Comparison of ENCODE assay signal across 24 cellular contexts in genomic region chr7:50466815-50467569, GRCh38. TPM values are rescaled to one million over a fixed set of nuclear protein-coding genes. Genes with fewer than 3 reads are reported as not detected.
DNase-seq lines count a peak whose midpoint lies in the region; ATAC-seq and TF ChIP-seq lines count a peak whose summit lies in the region.
"Had no signal": no experiment of that assay in that cellular context is flagged by ENCODE, and none has a peak within 500 bp of the region (broad histone marks: within the 10 kb centered on the region; RNA-seq: fewer than 3 reads in every experiment).

No MANE protein-coding gene starts in this region.

- ATAC-seq in activated CD8-positive, alpha-beta T cell treated with anti-CD3 and anti-CD28 coated beads for 36 hours: no peak
- no peak for ATAC-seq in activated CD8-positive, alpha-beta T cell treated with anti-CD3 and anti-CD28 coated beads, Interleukin-2, amount 10 ng/mL, durations not matched to agents 7 days and 5 days
- ATAC-seq in activated T-helper 17 cell treated with anti-CD3 and anti-CD28 coated beads, Interleukin-2, amount 50 U/mL, for 72 hours (replicated peaks): no peak
- ATAC-seq in psoas muscle (no peak), HG02840 (IDR thresholded peaks at IDR 0.05; ENCODE audit: low FRiP score, unreplicated experiment) (no peak)

- no peak for TF ChIP-seq CTCF in activated CD8-positive, alpha-beta T cell treated with anti-CD3 and anti-CD28 coated beads for 36 hours (IDR thresholded peaks at IDR 0.05)
- TF ChIP-seq CTCF in KMS-11 (conservative IDR thresholded peaks at IDR 0.05; ENCODE audit: low read depth, low read length): no peak
- TF ChIP-seq CTCF in psoas muscle (IDR thresholded peaks at IDR 0.05): no peak

- CTCF ChIA-PET in activated CD8-positive, alpha-beta T cell treated with anti-CD3 and anti-CD28 coated beads for 36 hours (lab: Charles Lee): interaction anchor here (0.7 to 5.0 kb wide), 43 partner anchors 10 to 695 kb away, joined by 3 to 52 read pairs (median 6); partner anchors contain the start of genes FIGNL1 and ZPBP
- CTCF ChIA-PET in activated CD8-positive, alpha-beta T cell treated with anti-CD3 and anti-CD28 coated beads, Interleukin-2, amount 10 ng/mL, durations not matched to agents 7 days and 5 days (lab: Charles Lee): interaction anchor here (0.6 to 4.7 kb wide), 37 partner anchors 9 to 695 kb away, joined by 3 to 102 read pairs (median 4); no protein-coding TSS in a partner anchor
- CTCF ChIA-PET in activated CD4-positive, alpha-beta memory T cell treated with anti-CD3 and anti-CD28 coated beads for 36 hours (lab: Charles Lee): interaction anchor here (0.6 to 5.9 kb wide), 35 partner anchors 9 to 696 kb away, joined by 3 to 130 read pairs (median 4); partner anchors contain the start of gene ZPBP

- WGBS in psoas muscle, 3 donors: 85 to 92% (median 88%) methylated on average over 11 of the region's 11 CpGs

- peak overlapping the region; percentile 57 for H3K27ac Mint-ChIP-seq in activated CD8-positive, alpha-beta T cell treated with anti-CD3 and anti-CD28 coated beads for 36 hours
- H3K27ac Mint-ChIP-seq in activated CD8-positive, alpha-beta T cell treated with anti-CD3 and anti-CD28 coated beads, Interleukin-2, amount 10 ng/mL, durations not matched to agents 7 days and 5 days: no peak overlapping the region
- H3K27ac Mint-ChIP-seq in activated T-helper 17 cell treated with anti-CD3 and anti-CD28 coated beads, Interleukin-2, amount 50 U/mL, for 72 hours: no peak overlapping the region
- H3K27ac Mint-ChIP-seq in activated CD4-positive, alpha-beta memory T cell treated with anti-CD3 and anti-CD28 coated beads for 36 hours: no peak overlapping the region
- H3K27ac Mint-ChIP-seq: mesothelial cell of epicardium had no signal

- no peaks in the 10 kb centered on the region for H3K79me2 ChIP-seq in KMS-11 (ENCODE audit: insufficient read depth, low read depth)

- peaks cover 12% of the 10 kb centered on the region for H3K4me1 Mint-ChIP-seq in activated CD8-positive, alpha-beta T cell treated with anti-CD3 and anti-CD28 coated beads for 36 hours (ENCODE audit: low read depth)
- peaks cover 10% of the 10 kb centered on the region for H3K4me1 Mint-ChIP-seq in activated CD8-positive, alpha-beta T cell treated with anti-CD3 and anti-CD28 coated beads, Interleukin-2, amount 10 ng/mL, durations not matched to agents 7 days and 5 days (ENCODE audit: low read depth)
- H3K4me1 Mint-ChIP-seq in activated T-helper 17 cell treated with anti-CD3 and anti-CD28 coated beads, Interleukin-2, amount 50 U/mL, for 72 hours: peaks cover 10% of the 10 kb centered on the region
- peaks cover 12% of the 10 kb centered on the region for H3K4me1 Mint-ChIP-seq in activated CD4-positive, alpha-beta memory T cell treated with anti-CD3 and anti-CD28 coated beads for 36 hours (ENCODE audit: low read depth)
- H3K4me1 Mint-ChIP-seq: mesothelial cell of epicardium had no signal

- H3K4me1 ChIP-seq in KMS-11 (ENCODE audit: low read depth, poor library complexity, severe bottlenecking) (no peaks in the 10 kb centered on the region), psoas muscle (peaks cover 12% of the 10 kb centered on the region)

- intact Hi-C loops in activated CD8-positive, alpha-beta T cell treated with anti-CD3 and anti-CD28 coated beads for 36 hours (cut with micrococcal nuclease): loop anchor here (5.0 to 10.0 kb wide), 4 partner anchors 165 to 678 kb away; no protein-coding TSS in a partner anchor
- intact Hi-C loops in psoas muscle (cut with DNase I): loop anchor here (2.0 to 5.0 kb wide), 5 partner anchors 126 to 695 kb away; no protein-coding TSS in a partner anchor
- intact Hi-C loops in activated CD4-positive, alpha-beta memory T cell treated with anti-CD3 and anti-CD28 coated beads for 36 hours (cut with micrococcal nuclease): loop anchor here (5.0 kb wide), 3 partner anchors 260 to 600 kb away; no protein-coding TSS in a partner anchor

- DNase-seq in activated CD8-positive, alpha-beta T cell treated with anti-CD3 and anti-CD28 coated beads for 36 hours: no peak
- DNase-seq in activated CD8-positive, alpha-beta T cell treated with anti-CD3 and anti-CD28 coated beads, Interleukin-2, amount 10 ng/mL, durations not matched to agents 7 days and 5 days: no peak
- DNase-seq in psoas muscle (no peak), NCI-H748 (lab: John Stamatoyannopoulos, UW; ENCODE audit: unreplicated experiment) (no peak)
- no peak for DNase-seq in activated CD4-positive, alpha-beta memory T cell treated with anti-CD3 and anti-CD28 coated beads for 36 hours
- DNase-seq: activated CD4-positive, alpha-beta T cell treated with anti-CD3 and anti-CD28 coated beads, Interleukin-2, amount 50 U/mL, for 4 hours; CD4-positive, alpha-beta memory T cell; DMS153; IMR-90; NCI-H1092 treated with DMSO at 0.1 percent for 48 hours; NCI-H187; small intestine; stimulated activated CD4-positive, alpha-beta T cell treated with anti-CD3 and anti-CD28 coated beads, Interleukin-2, amount 100 ng/mL, for 24 hours; SW 1271; T1000; trophoblast cell had no signal

- no peaks in the 10 kb centered on the region for H3K27me3 ChIP-seq in KMS-11 (ENCODE audit: insufficient read depth, low read depth)
- no peaks in the 10 kb centered on the region for H3K27me3 ChIP-seq in psoas muscle (ENCODE audit: insufficient read depth in 3 of 3, low read length in 2 of 3)
- H3K27me3 ChIP-seq: dorsolateral prefrontal cortex had no signal

- H3K4me2 ChIP-seq in KMS-11: no peak overlapping the region

- peak overlapping the region; percentile 52 for H3K4me3 Mint-ChIP-seq in activated CD8-positive, alpha-beta T cell treated with anti-CD3 and anti-CD28 coated beads for 36 hours
- no peak overlapping the region for H3K4me3 Mint-ChIP-seq in activated CD8-positive, alpha-beta T cell treated with anti-CD3 and anti-CD28 coated beads, Interleukin-2, amount 10 ng/mL, durations not matched to agents 7 days and 5 days
- peak overlapping the region; percentile 65 for H3K4me3 Mint-ChIP-seq in activated T-helper 17 cell treated with anti-CD3 and anti-CD28 coated beads, Interleukin-2, amount 50 U/mL, for 72 hours
- no peak overlapping the region for H3K4me3 Mint-ChIP-seq in activated CD4-positive, alpha-beta memory T cell treated with anti-CD3 and anti-CD28 coated beads for 36 hours
- H3K4me3 Mint-ChIP-seq: mesothelial cell of epicardium had no signal

- H3K36me3 ChIP-seq in KMS-11 (ENCODE audit: insufficient read depth): no peaks in the 10 kb centered on the region
- no peaks in the 10 kb centered on the region for H3K36me3 ChIP-seq in psoas muscle (ENCODE audit: insufficient read depth in 1 of 2, low read depth in 1 of 2)

- H3K4me3 ChIP-seq in KMS-11 (IDR thresholded peaks at IDR 0.05; ENCODE audit: insufficient read depth, low read depth, low read length) (no peak overlapping the region), psoas muscle (no peak overlapping the region)
- H3K4me3 ChIP-seq: A549 had no signal

- no peak overlapping the region for H3K9ac ChIP-seq in KMS-11

- H4K20me1 ChIP-seq in KMS-11 (ENCODE audit: insufficient read depth): no peaks in the 10 kb centered on the region

- H3K27me3 Mint-ChIP-seq in activated CD8-positive, alpha-beta T cell treated with anti-CD3 and anti-CD28 coated beads for 36 hours: peaks cover 2% of the 10 kb centered on the region
- peaks cover 4% of the 10 kb centered on the region for H3K27me3 Mint-ChIP-seq in activated CD8-positive, alpha-beta T cell treated with anti-CD3 and anti-CD28 coated beads, Interleukin-2, amount 10 ng/mL, durations not matched to agents 7 days and 5 days (ENCODE audit: low read depth)
- peaks cover 3% of the 10 kb centered on the region for H3K27me3 Mint-ChIP-seq in activated T-helper 17 cell treated with anti-CD3 and anti-CD28 coated beads, Interleukin-2, amount 50 U/mL, for 72 hours
- peaks cover 2% of the 10 kb centered on the region for H3K27me3 Mint-ChIP-seq in activated CD4-positive, alpha-beta memory T cell treated with anti-CD3 and anti-CD28 coated beads for 36 hours

- H3K27ac ChIP-seq in KMS-11 (no peak overlapping the region), psoas muscle (peak overlapping the region; percentile 78)

- no peaks in the 10 kb centered on the region for H3K36me3 Mint-ChIP-seq in activated CD8-positive, alpha-beta T cell treated with anti-CD3 and anti-CD28 coated beads for 36 hours (ENCODE audit: low read depth)
- no peaks in the 10 kb centered on the region for H3K36me3 Mint-ChIP-seq in activated CD8-positive, alpha-beta T cell treated with anti-CD3 and anti-CD28 coated beads, Interleukin-2, amount 10 ng/mL, durations not matched to agents 7 days and 5 days (ENCODE audit: low read depth)
- H3K36me3 Mint-ChIP-seq in activated T-helper 17 cell treated with anti-CD3 and anti-CD28 coated beads, Interleukin-2, amount 50 U/mL, for 72 hours (ENCODE audit: low read depth): no peaks in the 10 kb centered on the region
- no peaks in the 10 kb centered on the region for H3K36me3 Mint-ChIP-seq in activated CD4-positive, alpha-beta memory T cell treated with anti-CD3 and anti-CD28 coated beads for 36 hours
- H3K36me3 Mint-ChIP-seq: CD4-positive, alpha-beta memory T cell; mesothelial cell of epicardium; naive B cell had no signal

- H2AFZ ChIP-seq in KMS-11 (ENCODE audit: low read depth): peak overlapping the region; percentile 84; the same call in 1 of the 2 replicates

- POLR2A ChIA-PET in activated CD8-positive, alpha-beta T cell treated with anti-CD3 and anti-CD28 coated beads for 36 hours (lab: Charles Lee): interaction anchor here (1.4 kb wide), 2 partner anchors 17 to 195 kb away, joined by 3 read pairs; no protein-coding TSS in a partner anchor
- POLR2A ChIA-PET in activated CD8-positive, alpha-beta T cell treated with anti-CD3 and anti-CD28 coated beads, Interleukin-2, amount 10 ng/mL, durations not matched to agents 7 days and 5 days (lab: Charles Lee): no interaction called here
- POLR2A ChIA-PET in activated CD4-positive, alpha-beta memory T cell treated with anti-CD3 and anti-CD28 coated beads for 36 hours (lab: Charles Lee): no interaction called here

- no peaks in the 10 kb centered on the region for H3K9me3 ChIP-seq in psoas muscle
- H3K9me3 ChIP-seq: A549 had no signal

- no peaks in the 10 kb centered on the region for H3K9me3 Mint-ChIP-seq in activated CD8-positive, alpha-beta T cell treated with anti-CD3 and anti-CD28 coated beads for 36 hours
- H3K9me3 Mint-ChIP-seq in activated CD8-positive, alpha-beta T cell treated with anti-CD3 and anti-CD28 coated beads, Interleukin-2, amount 10 ng/mL, durations not matched to agents 7 days and 5 days (ENCODE audit: insufficient read depth): no peaks in the 10 kb centered on the region
- no peaks in the 10 kb centered on the region for H3K9me3 Mint-ChIP-seq in activated T-helper 17 cell treated with anti-CD3 and anti-CD28 coated beads, Interleukin-2, amount 50 U/mL, for 72 hours
- H3K9me3 Mint-ChIP-seq in activated CD4-positive, alpha-beta memory T cell treated with anti-CD3 and anti-CD28 coated beads for 36 hours: no peaks in the 10 kb centered on the region
- H3K9me3 Mint-ChIP-seq: activated T-helper 2 cell treated with anti-CD3 and anti-CD28 coated beads, Interferon-gamma antibody, Interleukin-2, Interleukin-4, amounts not matched to agents 10 μg/mL and 5 μg/mL and 100 μg/mL, durations not matched to agents 14 hours and 24 hours and 36 hours; CD4-positive, alpha-beta memory T cell; mesothelial cell of epicardium; naive B cell had no signal

RNA-seq across cellular contexts. Expression of gene FIGNL1, which starts 16.8 kb away (rescaled TPM):
- total RNA-seq in activated CD8-positive, alpha-beta T cell treated with anti-CD3 and anti-CD28 coated beads for 36 hours: 10 to 100 TPM; 46.8 to 47.2 TPM
- total RNA-seq in activated CD8-positive, alpha-beta T cell treated with anti-CD3 and anti-CD28 coated beads, Interleukin-2, amount 10 ng/mL, durations not matched to agents 7 days and 5 days: 10 to 100 TPM; 40.7 to 41.0 TPM
- total RNA-seq in activated T-helper 17 cell treated with anti-CD3 and anti-CD28 coated beads, Interleukin-2, amount 50 U/mL, for 72 hours: 10 to 100 TPM; 51.9 to 62.5 TPM
- 10 to 100 TPM in 1 of 4 donors, 1 to 10 TPM in 3; 3.9 to 13.4 (median 6.8) TPM for total RNA-seq in psoas muscle
- polyA plus RNA-seq in psoas muscle: 1 to 10 TPM; 2.7 to 8.0 (median 7.9) TPM
- 10 to 100 TPM; 46.2 to 49.0 TPM for total RNA-seq in activated CD4-positive, alpha-beta memory T cell treated with anti-CD3 and anti-CD28 coated beads for 36 hours

Comparison
In these comparisons a context has a peak if more than half of its experiments do, and no peak if none do; other contexts are left out.
1. H3K4me3 Mint-ChIP-seq: peak in activated CD8-positive, alpha-beta T cell treated with anti-CD3 and anti-CD28 coated beads for 36 hours (single experiment) and activated T-helper 17 cell treated with anti-CD3 and anti-CD28 coated beads, Interleukin-2, amount 50 U/mL, for 72 hours (single experiment); none in activated CD8-positive, alpha-beta T cell treated with anti-CD3 and anti-CD28 coated beads, Interleukin-2, amount 10 ng/mL, durations not matched to agents 7 days and 5 days (single experiment) and activated CD4-positive, alpha-beta memory T cell treated with anti-CD3 and anti-CD28 coated beads for 36 hours (single experiment).